In genomic region chr3:135155791-135156190, GRCh38 we compare ENCODE assay signal across 33 cellular contexts.
"Had no signal": no experiment of that assay in that cellular context is flagged by ENCODE, and none has a peak within 500 bp of the region (broad histone marks: within the 10 kb centered on the region; RNA-seq: fewer than 3 reads in every experiment).

No MANE protein-coding gene starts in this region.

- H3K4me3 ChIP-seq: MG63 had no signal

- H3K4me2 ChIP-seq: KMS-11 had no signal

- H3K27ac ChIP-seq: KMS-11 had no signal

- DNase-seq: Karpas-422, Kasumi-1, KG1, MG63, MM.1S, NCI-H1048, NCI-H1092, NCI-H1092 treated with DMSO at 0.1 percent for 48 hours, NCI-H1105, NCI-H1105 treated with DMSO at 0.1 percent for 48 hours, NCI-H1417, NCI-H1417 treated with DMSO at 0.1 percent for 48 hours, NCI-H1436, NCI-H1436 treated with DMSO at 0.1 percent for 48 hours, NCI-H146, NCI-H1694, NCI-H1694 treated with DMSO at 0.1 percent for 48 hours, NCI-H187, NCI-H187 treated with DMSO at 0.1 percent for 48 hours, NCI-H1930, NCI-H2029, NCI-H2029 treated with DMSO at 0.1 percent for 48 hours, NCI-H2081, NCI-H2081 treated with DMSO at 0.1 percent for 48 hours, NCI-H2107, NCI-H2171, NCI-H2171 treated with DMSO at 0.1 percent for 48 hours, NCI-H2227 treated with DMSO at 0.1 percent for 48 hours, NCI-H226, NCI-H345, NCI-H446, NCI-H446 treated with DMSO at 0.1 percent for 48 hours had no signal

- H3K9ac ChIP-seq: KMS-11 had no signal

- H3K27me3 ChIP-seq: MG63 had no signal

- H3K36me3 ChIP-seq: MG63 had no signal

- H3K9me3 ChIP-seq: MG63 had no signal
